ENCODE assay signal across 27 cellular contexts in the genomic region with DNA sequence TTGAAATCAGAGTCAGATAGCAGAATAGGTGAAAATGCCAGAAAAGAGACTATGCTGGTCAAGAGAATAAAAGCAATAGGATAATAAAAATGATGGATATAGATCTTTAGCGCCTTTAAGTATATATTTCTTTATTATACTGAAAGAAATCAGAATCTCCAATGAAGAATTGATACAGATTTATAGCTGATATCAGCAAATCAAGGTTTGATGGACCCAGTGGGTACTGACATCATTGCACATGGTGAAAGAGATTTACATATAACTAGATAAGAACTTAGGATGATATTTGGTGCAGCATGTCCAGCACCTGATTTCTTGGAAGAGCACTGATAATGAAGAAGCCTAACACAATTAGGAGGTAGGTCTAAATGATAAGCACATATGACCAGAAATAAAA.
"Had no signal": no experiment of that assay in that cellular context is flagged by ENCODE, and none has a peak within 500 bp of the region (broad histone marks: within the 10 kb centered on the region; RNA-seq: fewer than 3 reads in every experiment).

No MANE protein-coding gene starts in this region.

- H3K9me3 ChIP-seq: stomach, suprapubic skin, testis, thoracic aorta, thyroid gland, tibial artery, tibial nerve, transverse colon, upper lobe of left lung, upper lobe of right lung, uterus, vagina had no signal

- ATAC-seq: stimulated activated effector memory CD8-positive, alpha-beta T cell treated with anti-CD3 and anti-CD28 coated beads, Interleukin-12 subunit alpha, Interleukin-12 subunit beta, amount 100 ng/mL, for 72 hours; stimulated activated memory B cell treated with anti-CD40 and anti-IgM and Interleukin-4, amounts not matched to agents 10 μg/mL and 1 μg/mL and 100 μg/mL, for 72 hours; stimulated activated naive B cell treated with anti-CD40 and anti-IgM and Interleukin-4, amounts not matched to agents 10 μg/mL and 1 μg/mL and 100 μg/mL, for 72 hours; stimulated activated naive CD8-positive, alpha-beta T cell treated with anti-CD3 and anti-CD28 coated beads, Interleukin-15, amount 100 ng/mL, for 72 hours; stimulated activated naive CD8-positive, alpha-beta T cell treated with anti-CD3 and anti-CD28 coated beads, Interleukin-15, Interleukin-2, amounts not matched to agents 100 U/mL and 50 U/mL, for 24 hours; upper lobe of right lung had no signal

- H3K4me1 ChIP-seq: stomach, suprapubic skin, testis, thyroid gland, tibial artery, transverse colon, upper lobe of left lung, upper lobe of right lung, uterus, vagina had no signal

- DNase-seq: stimulated activated CD4-positive, alpha-beta T cell treated with anti-CD3 and anti-CD28 coated beads, Interleukin-2, amount 100 ng/mL, for 48 hours; stimulated activated CD4-positive, alpha-beta T cell treated with anti-CD3 and anti-CD28 coated beads, Interleukin-4, amount 100 ng/mL, for 1 hour; stimulated activated CD4-positive, alpha-beta T cell treated with anti-CD3 and anti-CD28 coated beads, Interleukin-4, amount 100 ng/mL, for 24 hours; stimulated activated CD4-positive, alpha-beta T cell treated with anti-CD3 and anti-CD28 coated beads, Interleukin-4, amount 100 ng/mL, for 4 hours; stimulated activated CD8-positive, alpha-beta memory T cell treated with anti-CD3 and anti-CD28 coated beads, Interleukin-4, amount 100 ng/mL, for 48 hours; stimulated activated naive B cell treated with anti-CD40 and anti-IgM and Interleukin-4, amounts not matched to agents 10 μg/mL and 1 μg/mL and 100 μg/mL, for 72 hours; stimulated activated naive CD4-positive, alpha-beta T cell; stimulated activated naive CD4-positive, alpha-beta T cell treated with Interleukin-2 at 50 U/mL for 16 hours; stimulated activated naive CD8-positive, alpha-beta T cell treated with anti-CD3 and anti-CD28 coated beads, Interleukin-15, amount 100 ng/mL, for 72 hours; stimulated activated naive CD8-positive, alpha-beta T cell treated with anti-CD3 and anti-CD28 coated beads, Interleukin-15, Interleukin-2, amounts not matched to agents 100 U/mL and 50 U/mL, for 24 hours; stomach; substantia nigra; testis; thyroid gland; tibial artery; transverse colon; trophoblast cell; upper lobe of left lung; upper lobe of right lung; uterus had no signal

- H3K27me3 ChIP-seq: stomach, suprapubic skin, testis, thyroid gland, tibial artery, tibial nerve, transverse colon, upper lobe of left lung, upper lobe of right lung, uterus, vagina had no signal

- FAIRE-seq: urothelium cell line had no signal

- H3K27ac ChIP-seq: stomach, suprapubic skin, testis, thoracic aorta, thyroid gland, tibial artery, transverse colon, upper lobe of left lung, upper lobe of right lung, uterus, vagina had no signal

- H3K36me3 ChIP-seq: stomach, suprapubic skin, thoracic aorta, thyroid gland, tibial artery, tibial nerve, transverse colon, upper lobe of left lung, upper lobe of right lung, uterus, vagina had no signal

- H3K4me3 ChIP-seq: stomach, suprapubic skin, testis, thoracic aorta, thyroid gland, tibial artery, tibial nerve, transverse colon, upper lobe of left lung, upper lobe of right lung, uterus, vagina had no signal
